9 cellular contexts compared by ENCODE assay signal in the genomic region with DNA sequence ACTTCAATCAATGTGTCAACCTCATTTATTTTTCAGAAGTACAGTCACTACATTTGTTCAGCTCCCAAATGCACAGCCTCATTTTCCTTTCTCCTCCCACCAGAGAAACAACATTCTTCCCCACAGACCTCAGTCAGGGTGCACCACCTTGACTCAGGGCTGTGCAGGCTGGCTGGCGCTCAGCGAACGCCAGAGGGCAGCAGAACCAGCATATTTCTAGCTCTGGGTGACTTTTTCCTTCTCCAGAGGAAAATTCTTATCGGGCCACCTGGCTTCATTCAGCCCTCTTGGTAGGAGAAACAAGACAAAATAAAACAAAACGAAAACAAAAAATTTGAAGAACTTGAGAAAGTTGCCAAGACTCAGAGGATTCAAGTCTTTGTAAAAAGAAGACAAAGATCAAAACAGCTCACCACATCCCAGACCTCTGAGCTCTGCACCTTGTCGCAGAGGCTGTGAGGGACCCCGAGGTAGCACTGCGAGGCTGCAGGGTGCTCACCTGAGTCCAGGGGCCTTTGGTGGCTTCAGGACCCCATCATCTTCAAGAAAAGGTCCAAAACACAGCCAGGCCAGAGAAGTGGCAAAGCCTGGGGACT. TPM values are rescaled to one million over a fixed set of nuclear protein-coding genes. Genes with fewer than 3 reads are reported as not detected.
DNase-seq lines count a peak whose midpoint lies in the region; ATAC-seq and TF ChIP-seq lines count a peak whose summit lies in the region.
"Had no signal": no experiment of that assay in that cellular context is flagged by ENCODE, and none has a peak within 500 bp of the region (broad histone marks: within the 10 kb centered on the region; RNA-seq: fewer than 3 reads in every experiment).

No MANE protein-coding gene starts in this region.

- H3K4me1 Mint-ChIP-seq in HFFc6 (ENCODE audit: low read depth) = peaks cover 6% of the 10 kb centered on the region; the same call in 1 of the 2 replicates
- H3K4me1 Mint-ChIP-seq in activated CD8-positive, alpha-beta memory T cell treated with anti-CD3 and anti-CD28 coated beads, Interleukin-2, amount 10 ng/mL, durations not matched to agents 7 days and 5 days = peaks cover 5% of the 10 kb centered on the region
- H3K4me1 Mint-ChIP-seq in nephron progenitor cell = peaks cover 8% of the 10 kb centered on the region

- peaks cover 0 to 62% (median 0%) of the 10 kb centered on the region in 4 donors for H3K27me3 ChIP-seq in esophagus muscularis mucosa

- TF ChIP-seq CTCF in HFFc6 (IDR thresholded peaks at IDR 0.05) (peak; percentile 85), esophagus muscularis mucosa (IDR thresholded peaks at IDR 0.05) (peak; percentile 55 to 79 (median 56)), nephron progenitor cell (IDR thresholded peaks at IDR 0.05) (peak; percentile 88)

- H3K4me1 ChIP-seq in esophagus muscularis mucosa = peaks cover 0 to 6% (median 2%) of the 10 kb centered on the region in 4 donors

- no peak for TF ChIP-seq EP300 in esophagus muscularis mucosa (IDR thresholded peaks at IDR 0.05)

- CTCF ChIA-PET in activated CD8-positive, alpha-beta memory T cell treated with anti-CD3 and anti-CD28 coated beads, Interleukin-2, amount 10 ng/mL, durations not matched to agents 7 days and 5 days (lab: Charles Lee) = interaction anchor here (0.7 to 1.9 kb wide), 9 partner anchors 10 to 672 kb away, joined by 3 to 18 read pairs (median 4); no protein-coding TSS in a partner anchor

- H3K27ac Mint-ChIP-seq in HFFc6 (no peak overlapping the region), nephron progenitor cell (no peak overlapping the region)
- H3K27ac Mint-ChIP-seq in activated CD8-positive, alpha-beta memory T cell treated with anti-CD3 and anti-CD28 coated beads, Interleukin-2, amount 10 ng/mL, durations not matched to agents 7 days and 5 days = no peak overlapping the region

- no peak for ATAC-seq in activated CD8-positive, alpha-beta memory T cell treated with anti-CD3 and anti-CD28 coated beads, Interleukin-2, amount 10 ng/mL, durations not matched to agents 7 days and 5 days
- ATAC-seq in GM21786 (IDR thresholded peaks at IDR 0.05; ENCODE audit: unreplicated experiment) (no peak), HG03280 (IDR thresholded peaks at IDR 0.05; ENCODE audit: unreplicated experiment) (no peak)

- H3K9me3 ChIP-seq in esophagus muscularis mucosa = no peaks in the 10 kb centered on the region

- H3K4me3 Mint-ChIP-seq in HFFc6 = no peak overlapping the region
- no peak overlapping the region for H3K4me3 Mint-ChIP-seq in activated CD8-positive, alpha-beta memory T cell treated with anti-CD3 and anti-CD28 coated beads, Interleukin-2, amount 10 ng/mL, durations not matched to agents 7 days and 5 days
- no peak overlapping the region for H3K4me3 Mint-ChIP-seq in nephron progenitor cell

- 27% methylated on average over 8 of the region's 8 CpGs for WGBS in esophagus muscularis mucosa

- no peak overlapping the region for H3K27ac ChIP-seq in esophagus muscularis mucosa (replicated peaks in 1 of 4)

- no peak for TF ChIP-seq POLR2A in esophagus muscularis mucosa (IDR thresholded peaks at IDR 0.05; ENCODE audit: low read depth)

- H3K9me3 Mint-ChIP-seq in HFFc6 (peaks cover 6% of the 10 kb centered on the region; the same call in 1 of the 2 replicates), nephron progenitor cell (no peaks in the 10 kb centered on the region)
- no peaks in the 10 kb centered on the region for H3K9me3 Mint-ChIP-seq in activated CD8-positive, alpha-beta memory T cell treated with anti-CD3 and anti-CD28 coated beads, Interleukin-2, amount 10 ng/mL, durations not matched to agents 7 days and 5 days (ENCODE audit: low read depth)

- H3K4me3 ChIP-seq in esophagus muscularis mucosa = no peak overlapping the region

- intact Hi-C loops in esophagus muscularis mucosa (cut with DNase I) = loop anchor here (5.0 kb wide), 1 partner anchor 664 kb away; no protein-coding TSS in a partner anchor

- peak; percentile 42 for DNase-seq in DMS153 (lab: John Stamatoyannopoulos, UW)
- DNase-seq in HFFc6 = peak; percentile 42
- peak; percentile 44 for DNase-seq in NCI-H460 (ENCODE audit: extremely low read depth, low read depth)
- DNase-seq in activated CD8-positive, alpha-beta memory T cell treated with anti-CD3 and anti-CD28 coated beads, Interleukin-2, amount 10 ng/mL, durations not matched to agents 7 days and 5 days = peak; percentile 46
- no peak for DNase-seq in esophagus muscularis mucosa (ENCODE audit: extremely low spot score)
- DNase-seq in nephron progenitor cell = peak; percentile 79

- no peaks in the 10 kb centered on the region for H3K36me3 ChIP-seq in esophagus muscularis mucosa

- H3K27me3 Mint-ChIP-seq in HFFc6 (ENCODE audit: insufficient read depth) (no peaks in the 10 kb centered on the region; the same call in 1 of the 2 replicates), nephron progenitor cell (ENCODE audit: low read depth, poor library complexity) (peaks cover 35% of the 10 kb centered on the region)
- peaks cover 11% of the 10 kb centered on the region for H3K27me3 Mint-ChIP-seq in activated CD8-positive, alpha-beta memory T cell treated with anti-CD3 and anti-CD28 coated beads, Interleukin-2, amount 10 ng/mL, durations not matched to agents 7 days and 5 days

- no peaks in the 10 kb centered on the region for H3K36me3 Mint-ChIP-seq in HFFc6 (ENCODE audit: low read depth)
- H3K36me3 Mint-ChIP-seq in activated CD8-positive, alpha-beta memory T cell treated with anti-CD3 and anti-CD28 coated beads, Interleukin-2, amount 10 ng/mL, durations not matched to agents 7 days and 5 days = no peaks in the 10 kb centered on the region
- no peaks in the 10 kb centered on the region for H3K36me3 Mint-ChIP-seq in nephron progenitor cell (ENCODE audit: low read depth)

RNA-seq across cellular contexts. Expression of a gene that starts 33.7 kb away (rescaled TPM):
- not detected for total RNA-seq in HFFc6 (2021; fragmentation: NEBNext Ultra II Directional; extraction: Animal tissue kit (Norgen Biotek cat#: 25700))
- total RNA-seq in NCI-H460 (2014; rRNA removed; shearing (Covaris generic)) = not detected in 2 replicates
- polyA plus RNA-seq in NCI-H460 (2014; cell fraction: nucleus; rRNA removed) = not detected in 2 replicates
- total RNA-seq in activated CD8-positive, alpha-beta memory T cell treated with anti-CD3 and anti-CD28 coated beads, Interleukin-2, amount 10 ng/mL, durations not matched to agents 7 days and 5 days = not detected
- total RNA-seq in esophagus muscularis mucosa = not detected
- total RNA-seq: skeletal muscle tissue had no signal
